22 cellular contexts compared by ENCODE assay signal in genomic region chr13:67204731-67205130, GRCh38. TPM values are rescaled to one million over a fixed set of nuclear protein-coding genes. Genes with fewer than 3 reads are reported as not detected.
A peak's percentile ranks its signal among the peaks of the same experiment; 100 is the strongest.
DNase-seq lines count a peak whose midpoint lies in the region; ATAC-seq, FAIRE-seq and TF ChIP-seq lines count a peak whose summit lies in the region.
"Had no signal": no experiment of that assay in that cellular context is flagged by ENCODE, and none has a peak within 500 bp of the region (broad histone marks: within the 10 kb centered on the region; RNA-seq: fewer than 3 reads in every experiment).

No MANE protein-coding gene starts in this region.

- H3K4me3 ChIP-seq in fibroblast of the aortic adventitia (ENCODE audit: low read depth, low read length) = no peak overlapping the region
- H3K4me3 ChIP-seq: left lung, sigmoid colon, thoracic aorta had no signal

- no peak for TF ChIP-seq CTCF in D721Med (IDR thresholded peaks at IDR 0.05; ENCODE audit: insufficient read depth, missing control alignments)
- no peak for TF ChIP-seq CTCF in fibroblast of the aortic adventitia (IDR thresholded peaks at IDR 0.05; ENCODE audit: insufficient read depth, low read length)

- ATAC-seq in GM19397 (IDR thresholded peaks at IDR 0.05; ENCODE audit: unreplicated experiment) = no peak
- ATAC-seq in stimulated activated effector memory CD8-positive, alpha-beta T cell treated with anti-CD3 and anti-CD28 coated beads, Interleukin-12 subunit alpha, Interleukin-12 subunit beta, amount 100 ng/mL, for 72 hours = no peak
- ATAC-seq: HCT116, left lung had no signal

- H3K4me1 Mint-ChIP-seq in stimulated activated effector memory CD8-positive, alpha-beta T cell treated with anti-CD3 and anti-CD28 coated beads, Interleukin-12 subunit alpha, Interleukin-12 subunit beta, amount 100 ng/mL, for 72 hours = no peaks in the 10 kb centered on the region

- H3K9me3 Mint-ChIP-seq in stimulated activated effector memory CD8-positive, alpha-beta T cell treated with anti-CD3 and anti-CD28 coated beads, Interleukin-12 subunit alpha, Interleukin-12 subunit beta, amount 100 ng/mL, for 72 hours = no peaks in the 10 kb centered on the region
- H3K9me3 Mint-ChIP-seq: nephron progenitor cell; T-helper 1 cell treated with Interleukin-12 subunit alpha and Interleukin-12 subunit beta and Interleukin-4 antibody, amounts not matched to agents 30 μg/mL and 1 μg/mL, for 36 hours had no signal

- DNase-seq in D721Med (ENCODE audit: insufficient read length, low spot score) (no peak), LHCN-M2 (ENCODE audit: low read depth) (peak; percentile 19), NCI-H2171 treated with DMSO at 0.1 percent for 48 hours (lab: John Stamatoyannopoulos, UW) (peak; percentile 72), fibroblast of the aortic adventitia (ENCODE audit: low read depth) (peak; percentile 8), 8988T (no peak)
- DNase-seq in stimulated activated effector memory CD8-positive, alpha-beta T cell treated with anti-CD3 and anti-CD28 coated beads, Interleukin-12 subunit alpha, Interleukin-12 subunit beta, amount 100 ng/mL, for 72 hours (ENCODE audit: low spot score in 2 of 2) = no peak
- DNase-seq: activated CD8-positive, alpha-beta memory T cell treated with anti-CD3 and anti-CD28 coated beads, Interleukin-2, amount 50 U/mL, for 4 hours; left lung; midbrain; NCI-H1436 treated with DMSO at 0.1 percent for 48 hours; NCI-H524 treated with DMSO at 0.1 percent for 48 hours; nephron progenitor cell; Right ventricle myocardium superior; sigmoid colon; WERI-Rb-1 had no signal

- peak; percentile 25 for FAIRE-seq in D721Med (lab: Jason Lieb, UNC)
- FAIRE-seq: bronchial epithelial cell, endometrium, GM18507 had no signal

- no peak overlapping the region for H3K4me3 Mint-ChIP-seq in stimulated activated effector memory CD8-positive, alpha-beta T cell treated with anti-CD3 and anti-CD28 coated beads, Interleukin-12 subunit alpha, Interleukin-12 subunit beta, amount 100 ng/mL, for 72 hours
- H3K4me3 Mint-ChIP-seq: nephron progenitor cell; T-helper 1 cell treated with Interleukin-12 subunit alpha and Interleukin-12 subunit beta and Interleukin-4 antibody, amounts not matched to agents 30 μg/mL and 1 μg/mL, for 36 hours had no signal

- no peak overlapping the region for H3K27ac Mint-ChIP-seq in stimulated activated effector memory CD8-positive, alpha-beta T cell treated with anti-CD3 and anti-CD28 coated beads, Interleukin-12 subunit alpha, Interleukin-12 subunit beta, amount 100 ng/mL, for 72 hours
- H3K27ac Mint-ChIP-seq: nephron progenitor cell; T-helper 1 cell treated with Interleukin-12 subunit alpha and Interleukin-12 subunit beta and Interleukin-4 antibody, amounts not matched to agents 30 μg/mL and 1 μg/mL, for 36 hours had no signal

- H3K36me3 Mint-ChIP-seq in stimulated activated effector memory CD8-positive, alpha-beta T cell treated with anti-CD3 and anti-CD28 coated beads, Interleukin-12 subunit alpha, Interleukin-12 subunit beta, amount 100 ng/mL, for 72 hours = no peaks in the 10 kb centered on the region

RNA-seq across cellular contexts. Expression of gene PCDH9, which starts 25.4 kb away (rescaled TPM):
- total RNA-seq in LHCN-M2 (2014; rRNA removed) (86.5 and 90.6 TPM in 2 replicates), fibroblast of the aortic adventitia (ENCODE audit: low replicate concordance) (5.0 and 19.0 TPM in 2 replicates)
- 11.8 TPM for polyA plus RNA-seq in LHCN-M2 (2012)

Comparison
In these comparisons a context has a peak if more than half of its experiments do, and no peak if none do; other contexts are left out.
1. DNase-seq: peak in LHCN-M2 (single experiment), NCI-H2171 treated with DMSO at 0.1 percent for 48 hours (single experiment) and fibroblast of the aortic adventitia (single experiment); none in D721Med (single experiment), stimulated activated effector memory CD8-positive, alpha-beta T cell treated with anti-CD3 and anti-CD28 coated beads, Interleukin-12 subunit alpha, Interleukin-12 subunit beta, amount 100 ng/mL, for 72 hours (0 of 2) and 8988T (single experiment).